In the genomic region with DNA sequence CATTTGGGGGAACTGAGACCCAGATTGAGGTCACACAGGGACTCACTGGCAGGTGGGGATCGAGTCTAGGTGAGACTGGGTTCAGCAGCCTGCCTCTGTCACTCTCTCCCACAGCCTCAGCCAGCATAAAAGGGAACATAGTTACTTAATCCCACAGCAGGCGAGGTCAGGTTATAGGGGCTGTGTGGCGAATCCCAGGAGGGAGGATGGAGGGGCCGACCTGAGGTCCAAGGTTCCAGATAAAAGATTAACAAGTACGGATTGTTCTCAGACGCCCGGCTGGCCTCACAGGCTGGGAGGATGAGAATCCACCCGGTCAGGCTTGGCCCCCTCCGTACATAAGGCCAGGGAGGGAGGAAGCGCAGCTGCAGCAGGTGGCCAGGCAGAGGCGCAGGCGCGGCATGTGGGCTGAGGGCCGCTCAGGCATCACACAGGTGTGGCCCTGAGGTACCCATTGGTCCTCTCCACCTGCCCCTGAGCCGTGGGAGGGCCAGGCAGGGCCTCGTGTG, we compare ENCODE assay signal across 8 cellular contexts. TPM values are rescaled to one million over a fixed set of nuclear protein-coding genes. Genes with fewer than 3 reads are reported as not detected.
DNase-seq lines count a peak whose midpoint lies in the region; ATAC-seq and TF ChIP-seq lines count a peak whose summit lies in the region.

No MANE protein-coding gene starts in this region.

- peaks cover 29% of the 10 kb centered on the region for H3K36me3 Mint-ChIP-seq in CD8-positive, alpha-beta T cell
- no peaks in the 10 kb centered on the region for H3K36me3 Mint-ChIP-seq in endodermal cell (ENCODE audit: low read depth)

- H3K4me3 ChIP-seq in CD8-positive, alpha-beta T cell (ENCODE audit: low read depth, low read length): peak overlapping the region; percentile 91
- H3K4me3 ChIP-seq in endodermal cell (ENCODE audit: low read length): no peak overlapping the region
- H3K4me3 ChIP-seq in sigmoid colon: no peak overlapping the region

- peak overlapping the region; percentile 100 for H3K27ac Mint-ChIP-seq in CD8-positive, alpha-beta T cell
- no peak overlapping the region for H3K27ac Mint-ChIP-seq in endodermal cell

- H3K9ac ChIP-seq in endodermal cell (ENCODE audit: extremely low read depth, low read length, poor library complexity, severe bottlenecking): no peak overlapping the region

- no peak for TF ChIP-seq EP300 in sigmoid colon (IDR thresholded peaks at IDR 0.05)

- no peaks in the 10 kb centered on the region for H3K9me3 ChIP-seq in CD8-positive, alpha-beta T cell (ENCODE audit: low read length)
- no peaks in the 10 kb centered on the region for H3K9me3 ChIP-seq in KOPT-K1 (ENCODE audit: insufficient read depth, low read length, poor library complexity, severe bottlenecking)
- no peaks in the 10 kb centered on the region for H3K9me3 ChIP-seq in endodermal cell (ENCODE audit: control insufficient read depth, low read length)
- H3K9me3 ChIP-seq in sigmoid colon: no peaks in the 10 kb centered on the region

- H3K4me1 ChIP-seq in CD8-positive, alpha-beta T cell (ENCODE audit: insufficient read depth, low read length): peaks cover 85% of the 10 kb centered on the region
- no peaks in the 10 kb centered on the region for H3K4me1 ChIP-seq in endodermal cell (ENCODE audit: control insufficient read depth, insufficient read depth, low read length)
- H3K4me1 ChIP-seq in sigmoid colon: peaks cover 0 to 36% (median 23%) of the 10 kb centered on the region in 4 donors

- H3K9me3 Mint-ChIP-seq in CD8-positive, alpha-beta T cell: no peaks in the 10 kb centered on the region
- no peaks in the 10 kb centered on the region for H3K9me3 Mint-ChIP-seq in endodermal cell

- POLR2A ChIA-PET in CD8-positive, alpha-beta T cell (lab: Charles Lee): interaction anchor here (0.5 to 2.9 kb wide), 9 partner anchors 10 to 98 kb away, joined by 3 to 13 read pairs (median 4); no protein-coding TSS in a partner anchor

- no peak for TF ChIP-seq CTCF in CD8-positive, alpha-beta T cell (IDR thresholded peaks at IDR 0.05)
- TF ChIP-seq CTCF in endodermal cell (conservative IDR thresholded peaks at IDR 0.05): peak; percentile 39
- TF ChIP-seq CTCF in sigmoid colon (IDR thresholded peaks at IDR 0.05): no peak

- no peaks in the 10 kb centered on the region for H3K27me3 Mint-ChIP-seq in CD8-positive, alpha-beta T cell (ENCODE audit: low read depth)
- H3K27me3 Mint-ChIP-seq in endodermal cell (ENCODE audit: insufficient read depth): peaks cover 3% of the 10 kb centered on the region

- TF ChIP-seq POLR2A in sigmoid colon (IDR thresholded peaks at IDR 0.05): no peak

- intact Hi-C loops in CD8-positive, alpha-beta T cell (cut with DNase I, micrococcal nuclease): no loop called here
- intact Hi-C loops in sigmoid colon (cut with DNase I): no loop called here

- H3K4me3 Mint-ChIP-seq in CD8-positive, alpha-beta T cell: peak overlapping the region; percentile 91
- no peak overlapping the region for H3K4me3 Mint-ChIP-seq in endodermal cell

- peak in 1 of 7 experiments; percentile 41 for DNase-seq in CD8-positive, alpha-beta T cell
- peak; percentile 74 for DNase-seq in endodermal cell
- DNase-seq in sigmoid colon: no peak
- DNase-seq in COLO829 (ENCODE audit: low spot score): no peak
- DNase-seq in globus pallidus (ENCODE audit: low spot score): no peak

- 75 to 78% methylated on average over 10 to 16 of the region's 16 CpGs for WGBS in endodermal cell (ENCODE audit: insufficient coverage in 1 of 2, insufficient read length in 1 of 2), 2 experiments
- 17 to 40% methylated on average over 16 of the region's 16 CpGs for WGBS in sigmoid colon, 2 donors

- peaks cover 78% of the 10 kb centered on the region for H3K4me1 Mint-ChIP-seq in CD8-positive, alpha-beta T cell (ENCODE audit: low read depth)
- peaks cover 18% of the 10 kb centered on the region for H3K4me1 Mint-ChIP-seq in endodermal cell

- no peaks in the 10 kb centered on the region for H3K36me3 ChIP-seq in CD8-positive, alpha-beta T cell (ENCODE audit: insufficient read depth, low read length)
- H3K36me3 ChIP-seq in KOPT-K1 (ENCODE audit: insufficient read depth, low read length) (no peaks in the 10 kb centered on the region), endodermal cell (ENCODE audit: control insufficient read depth, insufficient read depth, low read length) (no peaks in the 10 kb centered on the region), sigmoid colon (no peaks in the 10 kb centered on the region)

- peak overlapping the region; percentile 83 for H3K27ac ChIP-seq in CD8-positive, alpha-beta T cell (ENCODE audit: low read depth, low read length)
- H3K27ac ChIP-seq in KOPT-K1 (ENCODE audit: low read depth, low read length, poor library complexity, severe bottlenecking) (peak overlapping the region; percentile 92), endodermal cell (ENCODE audit: low read depth, low read length) (no peak overlapping the region), sigmoid colon (no peak overlapping the region)

- CTCF ChIA-PET in CD8-positive, alpha-beta T cell (lab: Charles Lee): interaction anchor here (1.4 to 3.1 kb wide), 2 partner anchors 10 to 58 kb away, joined by 3 to 10 read pairs; no protein-coding TSS in a partner anchor

- no peaks in the 10 kb centered on the region for H3K27me3 ChIP-seq in CD8-positive, alpha-beta T cell (ENCODE audit: insufficient read depth, low read length)
- H3K27me3 ChIP-seq in endodermal cell (ENCODE audit: control insufficient read depth, insufficient read depth, low read length, poor library complexity, severe bottlenecking) (no peaks in the 10 kb centered on the region), sigmoid colon (no peaks in the 10 kb centered on the region)

- no peak for ATAC-seq in CD8-positive, alpha-beta T cell
- ATAC-seq in GM19324 (IDR thresholded peaks at IDR 0.05; ENCODE audit: low FRiP score, unreplicated experiment) (peak; percentile 30), GM21528 (IDR thresholded peaks at IDR 0.05; ENCODE audit: low FRiP score, unreplicated experiment) (no peak)

RNA-seq across cellular contexts. Expression of gene SUSD3, which starts 3.3 kb away (rescaled TPM):
- total RNA-seq in CD8-positive, alpha-beta T cell: 10 to 100 TPM; 20.6 to 22.7 TPM
- 1 to 10 TPM; 5.1 to 5.9 TPM for total RNA-seq in endodermal cell
- 3.1 TPM for polyA plus RNA-seq in endodermal cell (2013, experiment 1 of 2)
- 2.7 TPM for polyA plus RNA-seq in endodermal cell (2013, experiment 2 of 2)
- 1 to 10 TPM; 1.9 to 7.2 (median 4.7) TPM for total RNA-seq in sigmoid colon
- polyA plus RNA-seq in sigmoid colon: 10 to 100 TPM in 1 of 3 donors, under 1 TPM in 1, not detected in 1; 0.92 to 15.2 TPM

RNA-seq across cellular contexts. Expression of gene CARD19, which starts 34.2 kb away (rescaled TPM):
- total RNA-seq in CD8-positive, alpha-beta T cell: 10 to 100 TPM; 72.1 to 78.0 TPM
- 10 to 100 TPM; 16.4 to 21.9 TPM for total RNA-seq in endodermal cell
- 32.1 TPM for polyA plus RNA-seq in endodermal cell (2013, experiment 1 of 2)
- polyA plus RNA-seq in endodermal cell (2013, experiment 2 of 2): 29.8 TPM
- total RNA-seq in sigmoid colon: 10 to 100 TPM; 51.2 to 88.4 (median 85.0) TPM
- 10 to 100 TPM; 56.8 to 87.2 (median 66.1) TPM for polyA plus RNA-seq in sigmoid colon

Comparison
In these comparisons a context has a peak if more than half of its experiments do, and no peak if none do; other contexts are left out.
1. H3K27ac ChIP-seq: peak in CD8-positive, alpha-beta T cell (single experiment) and KOPT-K1 (single experiment); none in endodermal cell (single experiment) and sigmoid colon (0 of 4).